22 cellular contexts compared by ENCODE assay signal in the genomic region with DNA sequence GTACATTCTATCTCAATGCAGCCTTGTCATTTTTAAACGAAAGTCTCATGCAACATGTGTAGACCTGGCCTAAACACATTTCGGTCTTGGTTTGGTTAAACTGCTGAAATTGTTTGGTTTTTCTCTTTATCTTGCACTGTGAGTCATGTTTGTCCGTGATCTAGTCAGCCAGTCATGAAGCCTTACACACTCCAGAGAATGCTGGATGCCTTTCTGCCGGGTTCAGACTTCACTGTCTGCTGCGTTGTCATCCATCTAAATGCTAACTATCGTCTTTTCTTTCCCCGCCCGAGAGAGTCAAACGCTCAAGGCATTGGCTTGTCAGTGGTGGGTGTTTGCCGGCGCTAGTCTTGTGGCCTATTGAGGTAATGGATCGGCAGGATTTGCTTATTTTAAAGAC.
DNase-seq lines count a peak whose midpoint lies in the region; ATAC-seq and TF ChIP-seq lines count a peak whose summit lies in the region.
"Had no signal": no experiment of that assay in that cellular context is flagged by ENCODE, and none has a peak within 500 bp of the region (broad histone marks: within the 10 kb centered on the region; RNA-seq: fewer than 3 reads in every experiment).

No MANE protein-coding gene starts in this region.

- peaks cover 10% of the 10 kb centered on the region for H3K4me1 ChIP-seq in SJSA1 (replicated peaks)

- no peak overlapping the region for H3K27ac ChIP-seq in SJSA1
- H3K27ac ChIP-seq: C4-2B, HL-60 had no signal

- H3K27me3 ChIP-seq in SJSA1 (replicated peaks) = no peaks in the 10 kb centered on the region

- ATAC-seq in HG03025 (IDR thresholded peaks at IDR 0.05; ENCODE audit: low FRiP score, unreplicated experiment) = no peak
- ATAC-seq: SK-N-SH treated with all-trans-retinoic acid at 6 μM for 48 hours had no signal

- H3K9me3 ChIP-seq in SJSA1 (replicated peaks) = no peaks in the 10 kb centered on the region

- H3K4me3 ChIP-seq in SJSA1 (no peak overlapping the region), fibroblast of pulmonary artery (replicated peaks; ENCODE audit: low read depth, low read length) (no peak overlapping the region)

- peak; percentile 6 for DNase-seq in ELF-1 (ENCODE audit: low read depth, low spot score)
- peak; percentile 44 to 54 for DNase-seq in SJSA1 (ENCODE audit: low read depth in 1 of 2, low spot score in 2 of 2)
- DNase-seq in fibroblast of pulmonary artery (ENCODE audit: low read depth) = peak; percentile 1
- DNase-seq in non-pigmented ciliary epithelial cell (ENCODE audit: low read depth) = peak; percentile 1
- no peak for DNase-seq in NCI-H2029 treated with DMSO at 0.1 percent for 48 hours (lab: John Stamatoyannopoulos, UW)
- no peak for DNase-seq in activated CD4-positive, alpha-beta T cell treated with anti-CD3 and anti-CD28 coated beads for 48 hours
- no peak for DNase-seq in activated CD8-positive, alpha-beta memory T cell treated with anti-CD3 and anti-CD28 coated beads for 24 hours
- DNase-seq: AML-193; DMS79 treated with DMSO at 0.1 percent for 48 hours; H9; IMR-90; NCI-H146; NCI-H2081; NCI-H2171 treated with DMSO at 0.1 percent for 48 hours; NCI-H446 treated with DMSO at 0.1 percent for 48 hours; NCI-H69; NK-92 treated with Interleukin-12 subunit alpha and Interleukin-12 subunit beta, amount 100 ng/mL, for 24 hours; SHP77 treated with DMSO at 0.1 percent for 48 hours had no signal

- TF ChIP-seq CTCF in fibroblast of pulmonary artery (IDR thresholded peaks at IDR 0.05; ENCODE audit: low read length, missing control alignments) = no peak

- H3K36me3 ChIP-seq in SJSA1 = no peaks in the 10 kb centered on the region

Comparison
In these comparisons a context has a peak if more than half of its experiments do, and no peak if none do; other contexts are left out.
1. DNase-seq: peak in ELF-1 (single experiment), SJSA1 (2 of 2), fibroblast of pulmonary artery (single experiment) and non-pigmented ciliary epithelial cell (single experiment); none in NCI-H2029 treated with DMSO at 0.1 percent for 48 hours (single experiment), activated CD4-positive, alpha-beta T cell treated with anti-CD3 and anti-CD28 coated beads for 48 hours (single experiment) and activated CD8-positive, alpha-beta memory T cell treated with anti-CD3 and anti-CD28 coated beads for 24 hours (single experiment).